8 cellular contexts compared by ENCODE assay signal in genomic region chr20:44911264-44911921, GRCh38. TPM values are rescaled to one million over a fixed set of nuclear protein-coding genes. Genes with fewer than 3 reads are reported as not detected.
DNase-seq lines count a peak whose midpoint lies in the region; ATAC-seq, FAIRE-seq and TF ChIP-seq lines count a peak whose summit lies in the region.

No MANE protein-coding gene starts in this region.

- ATAC-seq in GM19452 (IDR thresholded peaks at IDR 0.05; ENCODE audit: unreplicated experiment) = no peak
- ATAC-seq in HG02970 (IDR thresholded peaks at IDR 0.05; ENCODE audit: low FRiP score, unreplicated experiment) = no peak

- no peak overlapping the region for H3K27ac ChIP-seq in brain microvascular endothelial cell

- H3K4me3 ChIP-seq in brain microvascular endothelial cell (ENCODE audit: low read depth, low read length) = no peak overlapping the region

- peak overlapping the region; percentile 43 to 87 (median 64) for H3K4me3 Mint-ChIP-seq in IgD-negative memory B cell
- H3K4me3 Mint-ChIP-seq in T-helper 2 cell treated with Interferon-gamma antibody and Interleukin-4, amounts not matched to agents 5 μg/mL and 100 μg/mL, for 36 hours = peak overlapping the region; percentile 61
- H3K4me3 Mint-ChIP-seq in mesothelial cell of epicardium = peak overlapping the region; percentile 53

- peak; percentile 70 for TF ChIP-seq CTCF in brain microvascular endothelial cell (IDR thresholded peaks at IDR 0.05; ENCODE audit: low read depth, low read length, missing control alignments)
- TF ChIP-seq CTCF in mesothelial cell of epicardium (IDR thresholded peaks at IDR 0.05; ENCODE audit: unreplicated experiment) = peak; percentile 32

- no peaks in the 10 kb centered on the region for H3K36me3 Mint-ChIP-seq in IgD-negative memory B cell
- H3K36me3 Mint-ChIP-seq in T-helper 2 cell treated with Interferon-gamma antibody and Interleukin-4, amounts not matched to agents 5 μg/mL and 100 μg/mL, for 36 hours (ENCODE audit: low read depth) = peaks cover 37% of the 10 kb centered on the region
- peaks cover 14% of the 10 kb centered on the region for H3K36me3 Mint-ChIP-seq in mesothelial cell of epicardium

- H3K36me3 ChIP-seq in brain microvascular endothelial cell (replicated peaks) = peaks cover 23% of the 10 kb centered on the region

- no peaks in the 10 kb centered on the region for H3K27me3 Mint-ChIP-seq in IgD-negative memory B cell
- no peaks in the 10 kb centered on the region for H3K27me3 Mint-ChIP-seq in T-helper 2 cell treated with Interferon-gamma antibody and Interleukin-4, amounts not matched to agents 5 μg/mL and 100 μg/mL, for 36 hours (ENCODE audit: low read depth)
- no peaks in the 10 kb centered on the region for H3K27me3 Mint-ChIP-seq in mesothelial cell of epicardium (ENCODE audit: low read depth)

- H3K27ac Mint-ChIP-seq in IgD-negative memory B cell (peak overlapping the region in 2 of 3 donors; percentile 26 to 52), mesothelial cell of epicardium (peak overlapping the region; percentile 14)
- H3K27ac Mint-ChIP-seq in T-helper 2 cell treated with Interferon-gamma antibody and Interleukin-4, amounts not matched to agents 5 μg/mL and 100 μg/mL, for 36 hours = no peak overlapping the region

- H3K27me3 ChIP-seq in brain microvascular endothelial cell (replicated peaks) = no peaks in the 10 kb centered on the region

- peaks cover 8 to 16% (median 12%) of the 10 kb centered on the region in 3 donors for H3K4me1 Mint-ChIP-seq in IgD-negative memory B cell
- peaks cover 22% of the 10 kb centered on the region for H3K4me1 Mint-ChIP-seq in T-helper 2 cell treated with Interferon-gamma antibody and Interleukin-4, amounts not matched to agents 5 μg/mL and 100 μg/mL, for 36 hours (ENCODE audit: low read depth)
- peaks cover 11% of the 10 kb centered on the region for H3K4me1 Mint-ChIP-seq in mesothelial cell of epicardium

- FAIRE-seq in frontal cortex (lab: Jason Lieb, UNC) = no peak

- DNase-seq in Daoy (ENCODE audit: low read depth) = peak; percentile 42
- peak; percentile 49 for DNase-seq in T-helper 2 cell treated with Interferon-gamma antibody and Interleukin-4, amounts not matched to agents 5 μg/mL and 100 μg/mL, for 36 hours (ENCODE audit: low spot score)
- DNase-seq in brain microvascular endothelial cell = peak; percentile 27
- DNase-seq in mesothelial cell of epicardium (ENCODE audit: low spot score in 2 of 2, unreplicated experiment in 2 of 2) = peak in 1 of 2 experiments; percentile 53
- DNase-seq in frontal cortex (ENCODE audit: low spot score in 2 of 2) = no peak

- in situ Hi-C loops in brain microvascular endothelial cell (cut with HindIII; ENCODE audit: low pct_ligation_motif_present, low sequenced_read_pairs) = no loop called here

- H3K9me3 Mint-ChIP-seq in IgD-negative memory B cell (no peaks in the 10 kb centered on the region), mesothelial cell of epicardium (no peaks in the 10 kb centered on the region)
- no peaks in the 10 kb centered on the region for H3K9me3 Mint-ChIP-seq in T-helper 2 cell treated with Interferon-gamma antibody and Interleukin-4, amounts not matched to agents 5 μg/mL and 100 μg/mL, for 36 hours

RNA-seq across cellular contexts. Expression of gene PABPC1L, which starts 1.5 kb away (rescaled TPM):
- 1.2 and 2.9 TPM in 2 replicates for total RNA-seq in Daoy (2014; rRNA removed; shearing (Covaris generic))
- polyA plus RNA-seq in IgD-negative memory B cell = 3.4 TPM
- 131 to 135 TPM (median 135 TPM) in 3 replicates for total RNA-seq in mesothelial cell of epicardium
- 2.4 TPM for total RNA-seq in frontal cortex

RNA-seq across cellular contexts. Expression of gene YWHAB, which starts 25.9 kb away (rescaled TPM):
- 58.3 and 62.8 TPM in 2 replicates for total RNA-seq in Daoy (2014; rRNA removed; shearing (Covaris generic))
- polyA plus RNA-seq in IgD-negative memory B cell = 505 TPM
- total RNA-seq in mesothelial cell of epicardium (113 to 116 TPM (median 114 TPM) in 3 replicates), frontal cortex (148 TPM)

RNA-seq across cellular contexts. Expression of gene TOMM34, which starts 48.8 kb away (rescaled TPM):
- total RNA-seq in Daoy (2014; rRNA removed; shearing (Covaris generic)) = 77.5 and 87.9 TPM in 2 replicates
- 33.0 TPM for polyA plus RNA-seq in IgD-negative memory B cell
- total RNA-seq in mesothelial cell of epicardium (43.7 to 47.3 TPM (median 45.6 TPM) in 3 replicates), frontal cortex (3.7 TPM)

RNA-seq across cellular contexts. Expression of gene STK4, which starts 54.9 kb away (rescaled TPM):
- 20.8 and 25.0 TPM in 2 replicates for total RNA-seq in Daoy (2014; rRNA removed; shearing (Covaris generic))
- 131 TPM for polyA plus RNA-seq in IgD-negative memory B cell
- total RNA-seq in mesothelial cell of epicardium = 29.9 to 31.7 TPM (median 31.3 TPM) in 3 replicates
- 37.5 TPM for total RNA-seq in frontal cortex

Comparison
In these comparisons a context has a peak if more than half of its experiments do, and no peak if none do; other contexts are left out.
1. DNase-seq: peak in Daoy (single experiment), T-helper 2 cell treated with Interferon-gamma antibody and Interleukin-4, amounts not matched to agents 5 μg/mL and 100 μg/mL, for 36 hours (single experiment) and brain microvascular endothelial cell (single experiment); none in frontal cortex (0 of 2).
2. RNA of gene PABPC1L, which starts 1.5 kb away (total RNA-seq): 131 to 135 TPM in mesothelial cell of epicardium; 2.4 TPM in frontal cortex (single experiment) and 1.2 to 2.9 TPM in Daoy; every median in the first group is over 10 times any median in the second.
3. Peak in every context shown above with its lines, with median percentiles within 50 percentile points of each other: H3K4me3 Mint-ChIP-seq.